Comparison of ENCODE assay signal across 7 cellular contexts in genomic region chr15:38455096-38455495, GRCh38. TPM values are rescaled to one million over a fixed set of nuclear protein-coding genes. Genes with fewer than 3 reads are reported as not detected.
A peak's percentile ranks its signal among the peaks of the same experiment; 100 is the strongest.
DNase-seq lines count a peak whose midpoint lies in the region; FAIRE-seq and TF ChIP-seq lines count a peak whose summit lies in the region.

No MANE protein-coding gene starts in this region.

- H3K4me3 ChIP-seq in fibroblast of lung (replicated peaks in 1 of 4; ENCODE audit: control extremely low read depth in 1 of 4, insufficient read depth in 1 of 4, low read depth in 3 of 4, low read length in 4 of 4) (peak overlapping the region; percentile 91 to 98 (median 96)), sigmoid colon (peak overlapping the region; percentile 68 to 83 (median 72))

- H4K20me1 ChIP-seq in fibroblast of lung (ENCODE audit: control insufficient read depth, extremely low read depth, insufficient read depth, low read length), result no peaks in the 10 kb centered on the region

- no peak for TF ChIP-seq CTCF in fibroblast of lung (conservative IDR thresholded peaks at IDR 0.05 in 1 of 2, IDR thresholded peaks at IDR 0.05 in 1 of 2; ENCODE audit: low read depth in 1 of 2, low read length in 2 of 2)
- TF ChIP-seq CTCF in sigmoid colon (IDR thresholded peaks at IDR 0.05), result no peak

- H3K4me2 ChIP-seq in fibroblast of lung (ENCODE audit: extremely low read depth, insufficient read depth, low read length), result peak overlapping the region; percentile 99

- intact Hi-C loops in sigmoid colon (cut with DNase I), result no loop called here

- DNase-seq in GM12891 (ENCODE audit: insufficient read length, low spot score) (no peak), RPMI7951 (ENCODE audit: low read depth) (peak; percentile 20), fibroblast of lung (ENCODE audit: low read depth in 2 of 2) (peak in 1 of 2 donors; percentile 11), sigmoid colon (no peak), NCI-H345 treated with DMSO at 0.1 percent for 48 hours (lab: John Stamatoyannopoulos, UW; ENCODE audit: unreplicated experiment) (no peak), iPS-NIHi11 (ENCODE audit: low spot score) (no peak), NCI-H774 (lab: John Stamatoyannopoulos, UW) (no peak)

- H3K27me3 ChIP-seq in fibroblast of lung (ENCODE audit: control insufficient read depth, insufficient read depth, low read length), result no peaks in the 10 kb centered on the region
- no peaks in the 10 kb centered on the region for H3K27me3 ChIP-seq in sigmoid colon

- no peaks in the 10 kb centered on the region for H3K9me3 ChIP-seq in fibroblast of lung (ENCODE audit: control insufficient read depth, insufficient read depth, low read depth, low read length)
- no peaks in the 10 kb centered on the region for H3K9me3 ChIP-seq in sigmoid colon

- H3K4me1 ChIP-seq in fibroblast of lung (ENCODE audit: control insufficient read depth, extremely low read depth, insufficient read depth, low read length) (peaks cover 3% of the 10 kb centered on the region), sigmoid colon (peaks cover 0 to 22% (median 13%) of the 10 kb centered on the region in 4 donors)

- H3K36me3 ChIP-seq in fibroblast of lung (ENCODE audit: control insufficient read depth, insufficient read depth, low read length) (no peaks in the 10 kb centered on the region), sigmoid colon (no peaks in the 10 kb centered on the region)

- H3K9ac ChIP-seq in fibroblast of lung (ENCODE audit: insufficient read depth, low read length), result peak overlapping the region; percentile 94

- no peak for TF ChIP-seq POLR2A in GM12891 (IDR thresholded peaks at IDR 0.05; ENCODE audit: low read depth, low read length)
- TF ChIP-seq POLR2A in sigmoid colon (IDR thresholded peaks at IDR 0.05), result no peak

- 1 to 5% methylated on average over 4 of the region's 4 CpGs for WGBS in sigmoid colon, 2 donors

- peak; percentile 13 for FAIRE-seq in GM12891 (lab: Jason Lieb, UNC)

- no peak for TF ChIP-seq EP300 in sigmoid colon (IDR thresholded peaks at IDR 0.05)

- peak overlapping the region; percentile 99 for H2AFZ ChIP-seq in fibroblast of lung (ENCODE audit: low read length)

- H3K27ac ChIP-seq in fibroblast of lung (ENCODE audit: insufficient read depth, low read length), result peak overlapping the region; percentile 89
- H3K27ac ChIP-seq in sigmoid colon, result peak overlapping the region; percentile 91 to 94 (median 93)

- H3K79me2 ChIP-seq in fibroblast of lung (ENCODE audit: control insufficient read depth, insufficient read depth, low read length), result peaks cover 54% of the 10 kb centered on the region

TF ChIP-seq in GM12891, 5 proteins besides CTCF, POLR2A, EP300 and RAD21:
- TF ChIP-seq POLR2AphosphoS5 (IDR thresholded peaks at IDR 0.05; ENCODE audit: low read depth, low read length) (no peak), PAX5 (IDR thresholded peaks at IDR 0.05; ENCODE audit: insufficient read depth, low read length, severe bottlenecking) (no peak), SPI1 (IDR thresholded peaks at IDR 0.05; ENCODE audit: low read depth, low read length) (no peak), TAF1 (IDR thresholded peaks at IDR 0.05; ENCODE audit: low read depth, low read length) (no peak), POU2F2 (IDR thresholded peaks at IDR 0.05; ENCODE audit: low read depth, low read length) (no peak)

RNA-seq across cellular contexts. Expression of gene FAM98B, which starts 1.2 kb away (rescaled TPM):
- 9.5 TPM for polyA plus RNA-seq in GM12891 (2012; ENCODE audit: low read depth, missing spikeins)
- 11.7 and 13.0 TPM in 2 replicates for total RNA-seq in RPMI7951 (2014; rRNA removed; shearing (Covaris generic))
- total RNA-seq in fibroblast of lung (4.8 and 5.4 TPM in 2 replicates), sigmoid colon (10 to 100 TPM; 12.1 to 16.6 (median 13.8) TPM)
- polyA plus RNA-seq in fibroblast of lung (9.0 and 9.5 TPM in 2 replicates), sigmoid colon (10 to 100 TPM; 10.9 to 13.3 (median 12.0) TPM)
- polyA plus RNA-seq in fibroblast of lung (2012), result 21.9 and 27.0 TPM in 2 replicates
- 0.16 and 0.44 TPM in 2 replicates for polyA minus RNA-seq in fibroblast of lung (ENCODE audit: low replicate concordance)
